1 cellular context compared by ENCODE assay signal in the genomic region with DNA sequence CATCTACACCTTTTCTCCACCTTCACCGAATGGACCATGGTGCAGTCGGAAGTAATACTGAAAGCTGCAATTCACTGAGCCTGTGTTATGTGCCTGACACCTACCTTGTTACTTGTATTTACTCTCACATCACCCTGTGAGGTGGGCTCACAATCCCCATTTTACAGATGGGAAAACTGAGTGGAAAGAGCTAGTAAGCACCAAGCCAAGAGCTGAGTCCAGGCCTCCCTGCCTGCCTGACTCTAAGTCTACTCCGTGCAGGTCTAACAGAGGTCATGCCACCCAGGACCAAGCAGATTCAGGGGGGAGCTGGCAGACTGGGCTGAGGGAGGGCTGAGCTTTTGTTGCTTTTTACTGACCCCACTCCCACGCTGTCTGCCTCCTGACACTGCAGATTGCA.
TF ChIP-seq lines count a peak whose summit lies in the region.

No MANE protein-coding gene starts in this region.

TF ChIP-seq in SK-N-SH, 30 proteins besides CTCF, POLR2A, EP300 and RAD21:
- TF ChIP-seq IRF3 (IDR thresholded peaks at IDR 0.05; ENCODE audit: low read depth, low read length) (no peak), TCF12 (IDR thresholded peaks at IDR 0.05) (no peak), FOXM1 (IDR thresholded peaks at IDR 0.05; ENCODE audit: low read depth) (no peak), NFIC (IDR thresholded peaks at IDR 0.05; ENCODE audit: borderline replicate concordance) (no peak), TEAD4 (IDR thresholded peaks at IDR 0.05; ENCODE audit: borderline replicate concordance, insufficient read depth) (no peak), MXI1 (IDR thresholded peaks at IDR 0.05; ENCODE audit: low read depth, low read length) (no peak), GABPA (IDR thresholded peaks at IDR 0.05; ENCODE audit: low read depth) (no peak), PBX3 (IDR thresholded peaks at IDR 0.05) (no peak), GATA2 (CRISPR knock-in tag; IDR thresholded peaks at IDR 0.05) (no peak), RCOR1 (IDR thresholded peaks at IDR 0.05; ENCODE audit: low read length) (no peak), NRF1 (IDR thresholded peaks at IDR 0.05; ENCODE audit: low read depth, low read length) (no peak), FOSL2 (IDR thresholded peaks at IDR 0.05; ENCODE audit: borderline replicate concordance, low read depth) (no peak), CHD2 (IDR thresholded peaks at IDR 0.05; ENCODE audit: low read length, partially characterized antibody) (no peak), SIN3A (IDR thresholded peaks at IDR 0.05; ENCODE audit: borderline replicate concordance, low read depth, low read length) (no peak), RFX5 (IDR thresholded peaks at IDR 0.05; ENCODE audit: low read length) (no peak), USF2 (IDR thresholded peaks at IDR 0.05; ENCODE audit: borderline replicate concordance, low read depth, low read length) (no peak), YY1 (IDR thresholded peaks at IDR 0.05; ENCODE audit: low read depth) (no peak)
- TF ChIP-seq, protein P1, sequence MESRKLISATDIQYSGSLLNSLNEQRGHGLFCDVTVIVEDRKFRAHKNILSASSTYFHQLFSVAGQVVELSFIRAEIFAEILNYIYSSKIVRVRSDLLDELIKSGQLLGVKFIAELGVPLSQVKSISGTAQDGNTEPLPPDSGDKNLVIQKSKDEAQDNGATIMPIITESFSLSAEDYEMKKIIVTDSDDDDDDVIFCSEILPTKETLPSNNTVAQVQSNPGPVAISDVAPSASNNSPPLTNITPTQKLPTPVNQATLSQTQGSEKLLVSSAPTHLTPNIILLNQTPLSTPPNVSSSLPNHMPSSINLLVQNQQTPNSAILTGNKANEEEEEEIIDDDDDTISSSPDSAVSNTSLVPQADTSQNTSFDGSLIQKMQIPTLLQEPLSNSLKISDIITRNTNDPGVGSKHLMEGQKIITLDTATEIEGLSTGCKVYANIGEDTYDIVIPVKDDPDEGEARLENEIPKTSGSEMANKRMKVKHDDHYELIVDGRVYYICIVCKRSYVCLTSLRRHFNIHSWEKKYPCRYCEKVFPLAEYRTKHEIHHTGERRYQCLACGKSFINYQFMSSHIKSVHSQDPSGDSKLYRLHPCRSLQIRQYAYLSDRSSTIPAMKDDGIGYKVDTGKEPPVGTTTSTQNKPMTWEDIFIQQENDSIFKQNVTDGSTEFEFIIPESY (IDR thresholded peaks at IDR 0.05; ENCODE audit: borderline replicate concordance, low read depth), result no peak
